Comparison of ENCODE assay signal across 23 cellular contexts in the genomic region with DNA sequence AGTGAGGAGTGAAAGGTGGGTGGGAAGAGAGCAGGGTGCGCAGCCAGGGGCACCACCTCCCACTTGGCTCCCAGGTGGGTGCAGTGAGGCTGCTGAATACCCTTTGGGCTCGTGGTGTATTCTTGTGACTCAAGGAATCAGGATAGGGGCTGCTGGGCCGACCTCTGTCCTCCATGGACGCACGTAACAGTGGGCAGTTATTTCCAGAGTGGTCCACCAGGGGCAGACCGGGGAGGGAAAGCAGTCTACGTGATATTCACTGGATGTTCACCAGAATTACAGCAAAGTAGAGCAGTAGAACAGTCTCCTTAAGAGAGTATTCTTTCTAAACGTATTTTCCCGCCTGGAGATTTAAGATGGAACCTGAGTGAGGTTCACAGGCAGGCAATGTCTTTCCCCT.
A peak's percentile ranks its signal among the peaks of the same experiment; 100 is the strongest.
DNase-seq lines count a peak whose midpoint lies in the region; ATAC-seq and TF ChIP-seq lines count a peak whose summit lies in the region.
"Had no signal": no experiment of that assay in that cellular context is flagged by ENCODE, and none has a peak within 500 bp of the region (broad histone marks: within the 10 kb centered on the region; RNA-seq: fewer than 3 reads in every experiment).

No MANE protein-coding gene starts in this region.

- H3K4me1 ChIP-seq in iPS-20b (ENCODE audit: insufficient read depth, low read length), result peaks cover 20% of the 10 kb centered on the region; the same call in 1 of the 2 replicates
- H3K4me1 ChIP-seq: body of pancreas, esophagus squamous epithelium, heart right ventricle, parathyroid adenoma, spleen had no signal

- peak overlapping the region; percentile 12; the same call in 1 of the 2 replicates for H3K4me3 ChIP-seq in iPS-20b (ENCODE audit: low read length)
- H3K4me3 ChIP-seq: body of pancreas, esophagus squamous epithelium, heart right ventricle, mucosa of descending colon, spleen had no signal

- in situ Hi-C loops in SK-MEL-5 (cut with HindIII; ENCODE audit: low pct_unique_long_range_greater_than_20kb, low sequenced_read_pairs), result no loop called here

- H3K27me3 ChIP-seq in iPS-20b (ENCODE audit: insufficient read depth, low read length), result no peaks in the 10 kb centered on the region
- H3K27me3 ChIP-seq: body of pancreas, esophagus squamous epithelium, spleen had no signal

- H3K9ac ChIP-seq in iPS-20b (ENCODE audit: low read depth, low read length), result no peak overlapping the region
- H3K9ac ChIP-seq: parathyroid adenoma had no signal

- H3K36me3 Mint-ChIP-seq in stimulated activated memory B cell treated with anti-CD40 and anti-IgM and Interleukin-4, amounts not matched to agents 10 μg/mL and 1 μg/mL and 100 μg/mL, for 72 hours, result peaks cover 67% of the 10 kb centered on the region
- H3K36me3 Mint-ChIP-seq in stimulated activated effector memory CD8-positive, alpha-beta T cell treated with anti-CD3 and anti-CD28 coated beads, Interleukin-12 subunit alpha, Interleukin-12 subunit beta, amount 100 ng/mL, for 72 hours, result no peaks in the 10 kb centered on the region

- no peaks in the 10 kb centered on the region for H3K9me3 ChIP-seq in iPS-20b (ENCODE audit: insufficient read depth, low read depth, low read length)
- H3K9me3 ChIP-seq: body of pancreas, esophagus squamous epithelium, mucosa of descending colon had no signal

- H3K36me3 ChIP-seq in iPS-20b (ENCODE audit: insufficient read depth, low read depth, low read length), result no peaks in the 10 kb centered on the region

- no peaks in the 10 kb centered on the region for H3K9me3 Mint-ChIP-seq in stimulated activated memory B cell treated with anti-CD40 and anti-IgM and Interleukin-4, amounts not matched to agents 10 μg/mL and 1 μg/mL and 100 μg/mL, for 72 hours
- peaks cover 5% of the 10 kb centered on the region for H3K9me3 Mint-ChIP-seq in stimulated activated effector memory CD8-positive, alpha-beta T cell treated with anti-CD3 and anti-CD28 coated beads, Interleukin-12 subunit alpha, Interleukin-12 subunit beta, amount 100 ng/mL, for 72 hours

- H3K27ac ChIP-seq in iPS-20b (ENCODE audit: low read length), result no peak overlapping the region
- H3K27ac ChIP-seq: body of pancreas, esophagus squamous epithelium, heart right ventricle, parathyroid adenoma, spleen had no signal

- DNase-seq in NCI-H82 (lab: John Stamatoyannopoulos, UW) (peak; percentile 8), NCI-H82 treated with DMSO at 0.1 percent for 48 hours (lab: John Stamatoyannopoulos, UW; ENCODE audit: unreplicated experiment) (no peak), SK-MEL-5 (ENCODE audit: low read depth, low spot score) (peak; percentile 24), NCI-H1694 treated with DMSO at 0.1 percent for 48 hours (lab: John Stamatoyannopoulos, UW) (no peak)
- DNase-seq in stimulated activated effector memory CD8-positive, alpha-beta T cell treated with anti-CD3 and anti-CD28 coated beads, Interleukin-12 subunit alpha, Interleukin-12 subunit beta, amount 100 ng/mL, for 72 hours (ENCODE audit: low spot score in 2 of 2), result no peak
- DNase-seq: activated CD4-positive, alpha-beta T cell treated with anti-CD3 and anti-CD28 coated beads, Interleukin-2, amount 10 ng/mL, durations not matched to agents 24 days and 14 days; activated naive CD4-positive, alpha-beta T cell treated with anti-CD3 and anti-CD28 coated beads for 36 hours; body of pancreas; CD4-positive, alpha-beta T cell; DND-41; esophagus squamous epithelium; heart right ventricle; mucosa of descending colon; NCI-H1436 treated with DMSO at 0.1 percent for 48 hours; SHP77 treated with DMSO at 0.1 percent for 48 hours; spleen; stimulated activated naive CD8-positive, alpha-beta T cell treated with anti-CD3 and anti-CD28 coated beads, Interleukin-15, Interleukin-2, amounts not matched to agents 100 U/mL and 50 U/mL, for 24 hours; T-helper 9 cell; trophoblast cell had no signal

- no peaks in the 10 kb centered on the region for H3K27me3 Mint-ChIP-seq in stimulated activated memory B cell treated with anti-CD40 and anti-IgM and Interleukin-4, amounts not matched to agents 10 μg/mL and 1 μg/mL and 100 μg/mL, for 72 hours

- no peak for ATAC-seq in stimulated activated memory B cell treated with anti-CD40 and anti-IgM and Interleukin-4, amounts not matched to agents 10 μg/mL and 1 μg/mL and 100 μg/mL, for 72 hours
- no peak for ATAC-seq in stimulated activated effector memory CD8-positive, alpha-beta T cell treated with anti-CD3 and anti-CD28 coated beads, Interleukin-12 subunit alpha, Interleukin-12 subunit beta, amount 100 ng/mL, for 72 hours
- ATAC-seq in GM18505 (IDR thresholded peaks at IDR 0.05; ENCODE audit: unreplicated experiment), result no peak
- ATAC-seq: body of pancreas; heart right ventricle; mucosa of descending colon; stimulated activated naive CD8-positive, alpha-beta T cell treated with anti-CD3 and anti-CD28 coated beads, Interleukin-15, Interleukin-2, amounts not matched to agents 100 U/mL and 50 U/mL, for 24 hours had no signal

- H3K27ac Mint-ChIP-seq in stimulated activated memory B cell treated with anti-CD40 and anti-IgM and Interleukin-4, amounts not matched to agents 10 μg/mL and 1 μg/mL and 100 μg/mL, for 72 hours, result peak overlapping the region; percentile 11
- H3K27ac Mint-ChIP-seq in stimulated activated effector memory CD8-positive, alpha-beta T cell treated with anti-CD3 and anti-CD28 coated beads, Interleukin-12 subunit alpha, Interleukin-12 subunit beta, amount 100 ng/mL, for 72 hours, result no peak overlapping the region
- H3K27ac Mint-ChIP-seq: activated CD4-positive, alpha-beta T cell treated with anti-CD3 and anti-CD28 coated beads, Interleukin-2, amount 10 ng/mL, durations not matched to agents 24 days and 14 days; activated naive CD4-positive, alpha-beta T cell treated with anti-CD3 and anti-CD28 coated beads for 36 hours; CD4-positive, alpha-beta T cell had no signal

- no peak for TF ChIP-seq POLR2A in GM18505 (IDR thresholded peaks at IDR 0.05; ENCODE audit: borderline replicate concordance, extremely low read depth, insufficient read depth, insufficient read length)

- no peak overlapping the region for H3K4me3 Mint-ChIP-seq in stimulated activated memory B cell treated with anti-CD40 and anti-IgM and Interleukin-4, amounts not matched to agents 10 μg/mL and 1 μg/mL and 100 μg/mL, for 72 hours
- H3K4me3 Mint-ChIP-seq in stimulated activated effector memory CD8-positive, alpha-beta T cell treated with anti-CD3 and anti-CD28 coated beads, Interleukin-12 subunit alpha, Interleukin-12 subunit beta, amount 100 ng/mL, for 72 hours, result no peak overlapping the region
- H3K4me3 Mint-ChIP-seq: activated CD4-positive, alpha-beta T cell treated with anti-CD3 and anti-CD28 coated beads, Interleukin-2, amount 10 ng/mL, durations not matched to agents 24 days and 14 days; activated naive CD4-positive, alpha-beta T cell treated with anti-CD3 and anti-CD28 coated beads for 36 hours; CD4-positive, alpha-beta T cell had no signal

- H3K4me1 Mint-ChIP-seq in stimulated activated memory B cell treated with anti-CD40 and anti-IgM and Interleukin-4, amounts not matched to agents 10 μg/mL and 1 μg/mL and 100 μg/mL, for 72 hours, result peaks cover 14% of the 10 kb centered on the region
- H3K4me1 Mint-ChIP-seq in stimulated activated effector memory CD8-positive, alpha-beta T cell treated with anti-CD3 and anti-CD28 coated beads, Interleukin-12 subunit alpha, Interleukin-12 subunit beta, amount 100 ng/mL, for 72 hours, result no peaks in the 10 kb centered on the region
- H3K4me1 Mint-ChIP-seq: activated CD4-positive, alpha-beta T cell treated with anti-CD3 and anti-CD28 coated beads, Interleukin-2, amount 10 ng/mL, durations not matched to agents 24 days and 14 days had no signal

Comparison
In these comparisons a context has a peak if more than half of its experiments do, and no peak if none do; other contexts are left out.
1. DNase-seq: peak in NCI-H82 (single experiment) and SK-MEL-5 (single experiment); none in NCI-H82 treated with DMSO at 0.1 percent for 48 hours (single experiment), stimulated activated effector memory CD8-positive, alpha-beta T cell treated with anti-CD3 and anti-CD28 coated beads, Interleukin-12 subunit alpha, Interleukin-12 subunit beta, amount 100 ng/mL, for 72 hours (0 of 2) and NCI-H1694 treated with DMSO at 0.1 percent for 48 hours (single experiment).